Comparison of ENCODE assay signal across 8 cellular contexts in genomic region chr1:150563340-150564038, GRCh38. TPM values are rescaled to one million over a fixed set of nuclear protein-coding genes. Genes with fewer than 3 reads are reported as not detected.
DNase-seq lines count a peak whose midpoint lies in the region; ATAC-seq and FAIRE-seq lines count a peak whose summit lies in the region.

No MANE protein-coding gene starts in this region.

- ATAC-seq in left ventricle myocardium superior: no peak

- DNase-seq in activated T-cell treated with anti-CD3 and anti-CD28 coated beads, Interleukin-2, amount 50 U/mL, for 1 hour: peak; percentile 54
- DNase-seq in activated T-cell treated with anti-CD3 and anti-CD28 coated beads for 4 hours: no peak
- peak; percentile 87 for DNase-seq in NAMALWA (ENCODE audit: low spot score)
- peak; percentile 38 for DNase-seq in activated naive CD4-positive, alpha-beta T cell treated with anti-CD3 and anti-CD28 coated beads, Interleukin-2, amount 50 U/mL, for 16 hours
- peak; percentile 81 for DNase-seq in left ventricle myocardium superior
- peak; percentile 60 for DNase-seq in stimulated activated CD8-positive, alpha-beta memory T cell treated with anti-CD3 and anti-CD28 coated beads, Interleukin-4, amount 100 ng/mL, for 48 hours
- no peak for DNase-seq in NCI-H82 (lab: John Stamatoyannopoulos, UW)
- DNase-seq in frontal cortex (ENCODE audit: low spot score in 2 of 2): no peak

- intact Hi-C loops in left ventricle myocardium superior (cut with micrococcal nuclease): loop anchor here (5.0 kb wide), 1 partner anchor 59 kb away; no protein-coding TSS in a partner anchor

- FAIRE-seq in frontal cortex (lab: Jason Lieb, UNC): no peak

RNA-seq across cellular contexts. Expression of gene ADAMTSL4, which starts 14.3 kb away (rescaled TPM):
- total RNA-seq in left ventricle myocardium superior (77.7 TPM), frontal cortex (under 0.01 TPM)

RNA-seq across cellular contexts. Expression of gene MCL1, which starts 15.9 kb away (rescaled TPM):
- total RNA-seq in left ventricle myocardium superior (93.5 TPM), frontal cortex (110 TPM)

RNA-seq across cellular contexts. Expression of gene FALEC, which starts 47.9 kb away (rescaled TPM):
- total RNA-seq in left ventricle myocardium superior: not detected
- 0.41 TPM for total RNA-seq in frontal cortex

RNA-seq across cellular contexts. Expression of gene ECM1, which starts 55.6 kb away (rescaled TPM):
- total RNA-seq in left ventricle myocardium superior (14.0 TPM), frontal cortex (0.41 TPM)

Comparison
In these comparisons a context has a peak if more than half of its experiments do, and no peak if none do; other contexts are left out.
1. DNase-seq: peak in activated T-cell treated with anti-CD3 and anti-CD28 coated beads, Interleukin-2, amount 50 U/mL, for 1 hour (single experiment), NAMALWA (single experiment), activated naive CD4-positive, alpha-beta T cell treated with anti-CD3 and anti-CD28 coated beads, Interleukin-2, amount 50 U/mL, for 16 hours (single experiment), left ventricle myocardium superior (single experiment) and stimulated activated CD8-positive, alpha-beta memory T cell treated with anti-CD3 and anti-CD28 coated beads, Interleukin-4, amount 100 ng/mL, for 48 hours (single experiment); none in activated T-cell treated with anti-CD3 and anti-CD28 coated beads for 4 hours (single experiment), NCI-H82 (single experiment) and frontal cortex (0 of 2).
2. RNA of gene ADAMTSL4, which starts 14.3 kb away (total RNA-seq): 77.7 TPM in left ventricle myocardium superior (single experiment); under 0.01 TPM in frontal cortex (single experiment); every median in the first group is over 10 times any median in the second.